In genomic region chr12:42325776-42326465, GRCh38 we compare ENCODE assay signal across 1 cellular context.
A peak's percentile ranks its signal among the peaks of the same experiment; 100 is the strongest.
TF ChIP-seq lines count a peak whose summit lies in the region.

A gene with protein sequence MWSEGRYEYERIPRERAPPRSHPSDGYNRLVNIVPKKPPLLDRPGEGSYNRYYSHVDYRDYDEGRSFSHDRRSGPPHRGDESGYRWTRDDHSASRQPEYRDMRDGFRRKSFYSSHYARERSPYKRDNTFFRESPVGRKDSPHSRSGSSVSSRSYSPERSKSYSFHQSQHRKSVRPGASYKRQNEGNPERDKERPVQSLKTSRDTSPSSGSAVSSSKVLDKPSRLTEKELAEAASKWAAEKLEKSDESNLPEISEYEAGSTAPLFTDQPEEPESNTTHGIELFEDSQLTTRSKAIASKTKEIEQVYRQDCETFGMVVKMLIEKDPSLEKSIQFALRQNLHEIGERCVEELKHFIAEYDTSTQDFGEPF (plus strand): TSS chr12:42326167. CDS start chr12:42335903, 9,736 bp downstream.
A gene with protein sequence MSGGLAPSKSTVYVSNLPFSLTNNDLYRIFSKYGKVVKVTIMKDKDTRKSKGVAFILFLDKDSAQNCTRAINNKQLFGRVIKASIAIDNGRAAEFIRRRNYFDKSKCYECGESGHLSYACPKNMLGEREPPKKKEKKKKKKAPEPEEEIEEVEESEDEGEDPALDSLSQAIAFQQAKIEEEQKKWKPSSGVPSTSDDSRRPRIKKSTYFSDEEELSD (minus strand): TSS chr12:42326094. CDS start chr12:42324102, 1,992 bp downstream.

TF ChIP-seq in GM12878, 131 proteins besides CTCF, POLR2A, EP300 and RAD21 (continued from another document and continues in another):
- TF ChIP-seq CUX1 (IDR thresholded peaks at IDR 0.05; ENCODE audit: insufficient replicate concordance, low read depth, low read length) (no peak), ZZZ3 (IDR thresholded peaks at IDR 0.05; ENCODE audit: control insufficient read depth, insufficient read length, low read depth) (no peak), IRF4 (IDR thresholded peaks at IDR 0.05; ENCODE audit: low read depth, low read length) (no peak), NR2C2 (IDR thresholded peaks at IDR 0.05; ENCODE audit: borderline replicate concordance, control insufficient read depth, insufficient read length, low read depth) (no peak), EED (IDR thresholded peaks at IDR 0.05; ENCODE audit: low read depth) (no peak), SMAD5 (IDR thresholded peaks at IDR 0.05; ENCODE audit: low read depth) (no peak), MTA2 (IDR thresholded peaks at IDR 0.05; ENCODE audit: low read depth) (no peak), NR2F1 (conservative IDR thresholded peaks at IDR 0.05) (no peak), ZNF622 (IDR thresholded peaks at IDR 0.05) (no peak), ZNF592 (IDR thresholded peaks at IDR 0.05) (no peak), BMI1 (IDR thresholded peaks at IDR 0.05; ENCODE audit: borderline replicate concordance) (no peak), PAX8 (IDR thresholded peaks at IDR 0.05) (no peak), TAF1 (IDR thresholded peaks at IDR 0.05; ENCODE audit: borderline replicate concordance, low read depth, low read length) (peak; percentile 67; the same call in 1 of the 2 replicates), SIX5 (IDR thresholded peaks at IDR 0.05; ENCODE audit: low read depth, low read length, severe bottlenecking) (peak; percentile 30), SRF (IDR thresholded peaks at IDR 0.05; ENCODE audit: low read depth in 2 of 2, low read length in 2 of 2) (peak in 1 of 2 experiments; percentile 70; a peak in 2 of 4 replicates), BHLHE40 (IDR thresholded peaks at IDR 0.05; ENCODE audit: borderline replicate concordance in 1 of 2, low read depth in 2 of 2, low read length in 1 of 2) (peak in 1 of 2 experiments; percentile 57; a peak in 2 of 4 replicates), BCL11A (IDR thresholded peaks at IDR 0.05; ENCODE audit: low read depth, low read length) (no peak), CBX5 (IDR thresholded peaks at IDR 0.05; ENCODE audit: low read depth) (0 out of 2 replicates have a peak, but pooled peaks have one; percentile 33), SP1 (IDR thresholded peaks at IDR 0.05; ENCODE audit: low read depth, low read length) (no peak), ATF7 (IDR thresholded peaks at IDR 0.05; ENCODE audit: low read depth) (peak; percentile 59; the same call in 1 of the 2 replicates), SMC3 (IDR thresholded peaks at IDR 0.05; ENCODE audit: borderline replicate concordance, low read length) (no peak), TCF12 (IDR thresholded peaks at IDR 0.05; ENCODE audit: low read depth, low read length) (no peak), ZSCAN29 (IDR thresholded peaks at IDR 0.05) (no peak), ZBTB4 (CRISPR knock-in tag; IDR thresholded peaks at IDR 0.05) (no peak), EGR1 (IDR thresholded peaks at IDR 0.05; ENCODE audit: borderline replicate concordance in 1 of 2, low read depth in 2 of 2, low read length in 2 of 2) (no peak), RBBP5 (conservative IDR thresholded peaks at IDR 0.05) (no peak), BRCA1 (IDR thresholded peaks at IDR 0.05; ENCODE audit: low read depth, low read length) (no peak), NFYA (IDR thresholded peaks at IDR 0.05; ENCODE audit: borderline replicate concordance, low read depth, low read length) (no peak), NFIC (IDR thresholded peaks at IDR 0.05; ENCODE audit: low read depth, low read length) (0 out of 2 replicates have a peak, but pooled peaks have one; percentile 12), POLR2AphosphoS2 (IDR thresholded peaks at IDR 0.05; ENCODE audit: low read depth, low read length) (no peak), MEF2A (IDR thresholded peaks at IDR 0.05; ENCODE audit: insufficient read depth, low read depth, low read length) (no peak), CEBPB (IDR thresholded peaks at IDR 0.05; ENCODE audit: borderline replicate concordance in 1 of 2, low read depth in 2 of 2, low read length in 2 of 2) (no peak), RCOR1 (conservative IDR thresholded peaks at IDR 0.05; ENCODE audit: low read depth, low read length) (no peak), ESRRA (IDR thresholded peaks at IDR 0.05; ENCODE audit: low read length) (no peak; the same call in 1 of the 2 replicates), SPI1 (IDR thresholded peaks at IDR 0.05; ENCODE audit: borderline replicate concordance, insufficient read depth, low read depth, low read length) (no peak), USF2 (IDR thresholded peaks at IDR 0.05; ENCODE audit: borderline replicate concordance, low read depth, low read length) (no peak), BACH1 (IDR thresholded peaks at IDR 0.05; ENCODE audit: borderline replicate concordance) (0 out of 2 replicates have a peak, but pooled peaks have one; percentile 15)
- TF ChIP-seq, protein P1, sequence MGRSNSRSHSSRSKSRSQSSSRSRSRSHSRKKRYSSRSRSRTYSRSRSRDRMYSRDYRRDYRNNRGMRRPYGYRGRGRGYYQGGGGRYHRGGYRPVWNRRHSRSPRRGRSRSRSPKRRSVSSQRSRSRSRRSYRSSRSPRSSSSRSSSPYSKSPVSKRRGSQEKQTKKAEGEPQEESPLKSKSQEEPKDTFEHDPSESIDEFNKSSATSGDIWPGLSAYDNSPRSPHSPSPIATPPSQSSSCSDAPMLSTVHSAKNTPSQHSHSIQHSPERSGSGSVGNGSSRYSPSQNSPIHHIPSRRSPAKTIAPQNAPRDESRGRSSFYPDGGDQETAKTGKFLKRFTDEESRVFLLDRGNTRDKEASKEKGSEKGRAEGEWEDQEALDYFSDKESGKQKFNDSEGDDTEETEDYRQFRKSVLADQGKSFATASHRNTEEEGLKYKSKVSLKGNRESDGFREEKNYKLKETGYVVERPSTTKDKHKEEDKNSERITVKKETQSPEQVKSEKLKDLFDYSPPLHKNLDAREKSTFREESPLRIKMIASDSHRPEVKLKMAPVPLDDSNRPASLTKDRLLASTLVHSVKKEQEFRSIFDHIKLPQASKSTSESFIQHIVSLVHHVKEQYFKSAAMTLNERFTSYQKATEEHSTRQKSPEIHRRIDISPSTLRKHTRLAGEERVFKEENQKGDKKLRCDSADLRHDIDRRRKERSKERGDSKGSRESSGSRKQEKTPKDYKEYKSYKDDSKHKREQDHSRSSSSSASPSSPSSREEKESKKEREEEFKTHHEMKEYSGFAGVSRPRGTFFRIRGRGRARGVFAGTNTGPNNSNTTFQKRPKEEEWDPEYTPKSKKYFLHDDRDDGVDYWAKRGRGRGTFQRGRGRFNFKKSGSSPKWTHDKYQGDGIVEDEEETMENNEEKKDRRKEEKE (IDR thresholded peaks at IDR 0.05) = no peak
- TF ChIP-seq, protein P2, sequence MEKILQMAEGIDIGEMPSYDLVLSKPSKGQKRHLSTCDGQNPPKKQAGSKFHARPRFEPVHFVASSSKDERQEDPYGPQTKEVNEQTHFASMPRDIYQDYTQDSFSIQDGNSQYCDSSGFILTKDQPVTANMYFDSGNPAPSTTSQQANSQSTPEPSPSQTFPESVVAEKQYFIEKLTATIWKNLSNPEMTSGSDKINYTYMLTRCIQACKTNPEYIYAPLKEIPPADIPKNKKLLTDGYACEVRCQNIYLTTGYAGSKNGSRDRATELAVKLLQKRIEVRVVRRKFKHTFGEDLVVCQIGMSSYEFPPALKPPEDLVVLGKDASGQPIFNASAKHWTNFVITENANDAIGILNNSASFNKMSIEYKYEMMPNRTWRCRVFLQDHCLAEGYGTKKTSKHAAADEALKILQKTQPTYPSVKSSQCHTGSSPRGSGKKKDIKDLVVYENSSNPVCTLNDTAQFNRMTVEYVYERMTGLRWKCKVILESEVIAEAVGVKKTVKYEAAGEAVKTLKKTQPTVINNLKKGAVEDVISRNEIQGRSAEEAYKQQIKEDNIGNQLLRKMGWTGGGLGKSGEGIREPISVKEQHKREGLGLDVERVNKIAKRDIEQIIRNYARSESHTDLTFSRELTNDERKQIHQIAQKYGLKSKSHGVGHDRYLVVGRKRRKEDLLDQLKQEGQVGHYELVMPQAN (conservative IDR thresholded peaks at IDR 0.05) = peak; percentile 64
- TF ChIP-seq, protein P3, sequence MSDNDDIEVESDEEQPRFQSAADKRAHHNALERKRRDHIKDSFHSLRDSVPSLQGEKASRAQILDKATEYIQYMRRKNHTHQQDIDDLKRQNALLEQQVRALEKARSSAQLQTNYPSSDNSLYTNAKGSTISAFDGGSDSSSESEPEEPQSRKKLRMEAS (IDR thresholded peaks at IDR 0.05; ENCODE audit: low read depth, low read length) = no peak
